In genomic region chr11:113578164-113578455, GRCh38 we compare ENCODE assay signal across 14 cellular contexts.
"Had no signal": no experiment of that assay in that cellular context is flagged by ENCODE, and none has a peak within 500 bp of the region (broad histone marks: within the 10 kb centered on the region; RNA-seq: fewer than 3 reads in every experiment).

No MANE protein-coding gene starts in this region.

- DNase-seq: activated CD4-positive, alpha-beta T cell treated with anti-CD3 and anti-CD28 coated beads, Interleukin-2, amount 50 U/mL, for 4 hours; activated CD4-positive, CD25-positive, alpha-beta regulatory T cell treated with anti-CD3 and anti-CD28 coated beads, Interleukin-2, amount 50 U/mL, for 72 hours; activated naive CD4-positive, alpha-beta T cell; aorta; heart right ventricle; left ventricle myocardium inferior; mesenchymal stem cell; ovary; stimulated activated CD4-positive, alpha-beta T cell treated with anti-CD3 and anti-CD28 coated beads, Interleukin-4, amount 100 ng/mL, for 1 hour; stimulated activated CD8-positive, alpha-beta memory T cell treated with anti-CD3 and anti-CD28 coated beads, Interleukin-4, amount 100 ng/mL, for 48 hours; stimulated activated naive CD8-positive, alpha-beta T cell treated with anti-CD3 and anti-CD28 coated beads, Interleukin-15, Interleukin-2, amounts not matched to agents 100 U/mL and 50 U/mL, for 24 hours had no signal

- H3K4me3 ChIP-seq: heart right ventricle, left ventricle myocardium inferior, ovary, suprapubic skin had no signal

- H3K27ac ChIP-seq: heart right ventricle, left ventricle myocardium inferior, ovary, suprapubic skin had no signal

- H3K36me3 ChIP-seq: heart right ventricle, left ventricle myocardium inferior, ovary, suprapubic skin had no signal

- H3K27ac Mint-ChIP-seq: activated T-cell treated with anti-CD3 and anti-CD28 coated beads, Interleukin-2, amount 50 U/mL, for 72 hours; type B pancreatic cell had no signal

- H3K4me3 Mint-ChIP-seq: type B pancreatic cell had no signal

- H3K27me3 ChIP-seq: heart right ventricle, ovary, suprapubic skin had no signal

- H3K36me3 Mint-ChIP-seq: type B pancreatic cell had no signal

- H3K9me3 ChIP-seq: heart right ventricle, left ventricle myocardium inferior, ovary, suprapubic skin had no signal
